Comparison of ENCODE assay signal across 8 cellular contexts in genomic region chr2:102103992-102104871, GRCh38. TPM values are rescaled to one million over a fixed set of nuclear protein-coding genes. Genes with fewer than 3 reads are reported as not detected.
DNase-seq lines count a peak whose midpoint lies in the region; ATAC-seq and TF ChIP-seq lines count a peak whose summit lies in the region.

No MANE protein-coding gene starts in this region.

- DNase-seq in CD4-positive, alpha-beta T cell = peak in 5 of 10 experiments; percentile 11 to 46 (median 22)
- DNase-seq in LHCN-M2 (ENCODE audit: low read depth) (peak; percentile 94), foreskin fibroblast (peak; percentile 93 to 95), NCI-H2107 (lab: John Stamatoyannopoulos, UW) (no peak), NCI-H1417 (lab: John Stamatoyannopoulos, UW) (no peak)
- peak; percentile 36 for DNase-seq in activated T-cell treated with anti-CD3 and anti-CD28 coated beads, Interleukin-2, amount 50 U/mL, for 1 hour

- H3K4me3 ChIP-seq in foreskin fibroblast (ENCODE audit: low read depth in 1 of 2, low read length in 2 of 2) = peak overlapping the region; percentile 53 to 61
- H3K4me3 ChIP-seq in skin epidermis = peak overlapping the region; percentile 9 to 34 (median 23)

- no peaks in the 10 kb centered on the region for H3K27me3 Mint-ChIP-seq in CD4-positive, alpha-beta T cell

- H3K9me3 Mint-ChIP-seq in CD4-positive, alpha-beta T cell = no peaks in the 10 kb centered on the region

- CTCF ChIA-PET in CD4-positive, alpha-beta T cell (lab: Charles Lee) = interaction anchor here (1.0 kb wide), 1 partner anchor 26 kb away, joined by 3 read pairs; no protein-coding TSS in a partner anchor

- no peaks in the 10 kb centered on the region for H3K36me3 Mint-ChIP-seq in CD4-positive, alpha-beta T cell (ENCODE audit: low read depth)

- intact Hi-C loops in CD4-positive, alpha-beta T cell (cut with DNase I, micrococcal nuclease) = no loop called here

- H3K27me3 ChIP-seq in CD4-positive, alpha-beta T cell (ENCODE audit: control insufficient read depth, insufficient read depth, low read length) = no peaks in the 10 kb centered on the region

- H3K27ac ChIP-seq in CD4-positive, alpha-beta T cell (ENCODE audit: low read depth, low read length) = no peak overlapping the region
- H3K27ac ChIP-seq in skin epidermis = peak overlapping the region in 20 of 21 experiments; percentile 24 to 86 (median 62)

- no peaks in the 10 kb centered on the region for H3K9me3 ChIP-seq in CD4-positive, alpha-beta T cell (ENCODE audit: control insufficient read depth, low read length)

- H3K4me3 Mint-ChIP-seq in CD4-positive, alpha-beta T cell = peak overlapping the region; percentile 85

- peak overlapping the region; percentile 24 for H3K27ac Mint-ChIP-seq in CD4-positive, alpha-beta T cell

- no peak for TF ChIP-seq CTCF in CD4-positive, alpha-beta T cell (IDR thresholded peaks at IDR 0.05)
- no peak for TF ChIP-seq CTCF in foreskin fibroblast (IDR thresholded peaks at IDR 0.05; ENCODE audit: low read depth, low read length)

- peak; percentile 24 for ATAC-seq in CD4-positive, alpha-beta T cell (ENCODE audit: poor library complexity)
- peak; percentile 78 for ATAC-seq in GM21529 (IDR thresholded peaks at IDR 0.05; ENCODE audit: unreplicated experiment)

- peaks cover 13% of the 10 kb centered on the region for H3K4me1 Mint-ChIP-seq in CD4-positive, alpha-beta T cell (ENCODE audit: low read depth)

- POLR2A ChIA-PET in CD4-positive, alpha-beta T cell (lab: Charles Lee) = interaction anchor here (1.8 kb wide), 1 partner anchor 22 kb away, joined by 9 read pairs; no protein-coding TSS in a partner anchor

RNA-seq across cellular contexts. Expression of gene IL1R1, which starts 38.3 kb away (rescaled TPM):
- total RNA-seq in CD4-positive, alpha-beta T cell = under 1 TPM; 0.22 to 0.49 TPM
- total RNA-seq in LHCN-M2 (2014; rRNA removed) = 39.0 and 42.7 TPM in 2 replicates
- polyA plus RNA-seq in LHCN-M2 (2012) = 7.7 TPM

Comparison
In these comparisons a context has a peak if more than half of its experiments do, and no peak if none do; other contexts are left out.
1. DNase-seq: peak in LHCN-M2 (single experiment), activated T-cell treated with anti-CD3 and anti-CD28 coated beads, Interleukin-2, amount 50 U/mL, for 1 hour (single experiment) and foreskin fibroblast (2 of 2); none in NCI-H2107 (single experiment) and NCI-H1417 (0 of 3).
2. RNA of gene IL1R1, which starts 38.3 kb away (total RNA-seq): 39.0 to 42.7 TPM in LHCN-M2; 0.22 to 0.49 TPM in CD4-positive, alpha-beta T cell; every median in the first group is over 10 times any median in the second.